8 cellular contexts compared by ENCODE assay signal in genomic region chr4:1172228-1172851, GRCh38. TPM values are rescaled to one million over a fixed set of nuclear protein-coding genes. Genes with fewer than 3 reads are reported as not detected.
DNase-seq lines count a peak whose midpoint lies in the region; ATAC-seq, FAIRE-seq and TF ChIP-seq lines count a peak whose summit lies in the region.

Gene SPON2 (minus strand): TSS chr4:1172583.

- no peak for FAIRE-seq in H54 (lab: Jason Lieb, UNC)

- DNase-seq in H7 (peak; percentile 88), adrenal gland (peak in 2 of 7 donors; percentile 35 to 49), sciatic nerve (ENCODE audit: low spot score) (no peak), H54 (ENCODE audit: insufficient read length, low spot score) (no peak), germinal center (ENCODE audit: low spot score) (no peak)
- no peak for DNase-seq in activated effector memory CD4-positive, alpha-beta T cell treated with anti-CD3 and anti-CD28 coated beads, Interleukin-2, amount 50 U/mL, for 16 hours
- DNase-seq in activated effector memory CD4-positive, alpha-beta T cell treated with Interleukin-2 at 50 U/mL for 16 hours = no peak

- ATAC-seq in sciatic nerve = peak; percentile 67

- peaks cover 12 to 30% of the 10 kb centered on the region in 2 donors for H3K4me1 ChIP-seq in adrenal gland (replicated peaks in 1 of 2)
- no peaks in the 10 kb centered on the region for H3K4me1 ChIP-seq in iPS-18a (ENCODE audit: control insufficient read depth, low read depth, low read length)

- no peak for TF ChIP-seq POLR2A in adrenal gland (IDR thresholded peaks at IDR 0.05)
- no peak for TF ChIP-seq POLR2A in H54 (IDR thresholded peaks at IDR 0.05; ENCODE audit: low read depth, low read length)

- intact Hi-C loops in adrenal gland (cut with DNase I) (no loop called here), sciatic nerve (cut with DNase I) (loop anchor here (10.0 kb wide), 1 partner anchor 52 kb away; no protein-coding TSS in a partner anchor)

- H3K9me3 ChIP-seq in adrenal gland (replicated peaks in 1 of 3) = no peaks in the 10 kb centered on the region
- no peaks in the 10 kb centered on the region for H3K9me3 ChIP-seq in iPS-18a (ENCODE audit: control insufficient read depth, low read depth, low read length)

- H3K27ac ChIP-seq in adrenal gland (peak within 1 kb of the TSS in 2 of 5 donors; percentile 44 to 76), iPS-18a (ENCODE audit: low read length) (no peak within 1 kb of the TSS)

- H3K9ac ChIP-seq in iPS-18a (ENCODE audit: low read length) = no peak within 1 kb of the TSS

- TF ChIP-seq CTCF in adrenal gland (IDR thresholded peaks at IDR 0.05) = no peak

- H3K36me3 ChIP-seq in H7 (replicated peaks; ENCODE audit: control insufficient read depth, insufficient read depth, low read length) (no peaks in the 10 kb centered on the region), adrenal gland (replicated peaks in 1 of 2) (no peaks in the 10 kb centered on the region), iPS-18a (ENCODE audit: control insufficient read depth, low read depth, low read length) (no peaks in the 10 kb centered on the region)

- 3 to 6% (median 5%) methylated on average over 24 to 54 of the region's 54 CpGs for WGBS in adrenal gland, 4 donors

- H3K4me3 ChIP-seq in H7 (ENCODE audit: insufficient read depth, low read depth, low read length) (peak within 1 kb of the TSS; percentile 32), adrenal gland (peak within 1 kb of the TSS in 2 of 4 donors; percentile 1 to 53), iPS-18a (ENCODE audit: low read length) (peak within 1 kb of the TSS; percentile 39)

- H3K27me3 ChIP-seq in H7 (ENCODE audit: control insufficient read depth, insufficient read depth, low read length) (peaks cover 61% of the 10 kb centered on the region), adrenal gland (peaks cover 22% of the 10 kb centered on the region), iPS-18a (ENCODE audit: control insufficient read depth, insufficient read depth, low read length) (peaks cover 77% of the 10 kb centered on the region)

RNA-seq across cellular contexts. Expression of gene SPON2, which starts in this region (rescaled TPM):
- total RNA-seq in H7 (2014; rRNA removed; shearing (Covaris generic)) = 0.62 and 2.5 TPM in 2 replicates
- total RNA-seq in adrenal gland (100 to 1,000 TPM in 3 of 8 donors, 10 to 100 TPM in 5; 23.9 to 206 (median 76.7) TPM), sciatic nerve (35.6 TPM)
- 10 to 100 TPM in 2 of 3 donors, 1 to 10 TPM in 1; 4.1 to 83.7 (median 28.4) TPM for polyA plus RNA-seq in adrenal gland
